ENCODE assay signal across 24 cellular contexts in genomic region chr5:109676920-109677319, GRCh38.
"Had no signal": no experiment of that assay in that cellular context is flagged by ENCODE, and none has a peak within 500 bp of the region (broad histone marks: within the 10 kb centered on the region; RNA-seq: fewer than 3 reads in every experiment).

No MANE protein-coding gene starts in this region.

- H3K27ac ChIP-seq: body of pancreas, epithelial cell of prostate, gastrocnemius medialis, prostate gland, suprapubic skin had no signal

- H3K4me3 ChIP-seq: body of pancreas, gastrocnemius medialis, lung, prostate gland, suprapubic skin had no signal

- H3K4me1 ChIP-seq: body of pancreas, gastrocnemius medialis, prostate gland, suprapubic skin had no signal

- H3K36me3 Mint-ChIP-seq: mesothelial cell of epicardium, type B pancreatic cell had no signal

- DNase-seq: activated B cell treated with CpG ODN at 0.5 μM for 24 hours; activated CD4-positive, alpha-beta T cell treated with anti-CD3 and anti-CD28 coated beads, Interleukin-2, amount 10 ng/mL, durations not matched to agents 7 days and 5 days; activated CD8-positive, alpha-beta memory T cell treated with anti-CD3 and anti-CD28 coated beads, Interleukin-2, amount 50 U/mL, for 48 hours; activated gamma-delta T cell; activated T-cell treated with anti-CD3 and anti-CD28 coated beads, Interleukin-2, amount 50 U/mL, for 72 hours; amniotic stem cell; body of pancreas; central memory CD4-positive, alpha-beta T cell; cortex of kidney; gastrocnemius medialis; left cardiac atrium; nephron progenitor cell; occipital lobe; right cardiac atrium; small intestine; T-helper 2 cell had no signal

- H3K9me3 ChIP-seq: body of pancreas, gastrocnemius medialis, prostate gland, suprapubic skin had no signal

- ATAC-seq: activated T-cell treated with anti-CD3 and anti-CD28 coated beads, Interleukin-2, amount 50 U/mL, for 72 hours; body of pancreas; gastrocnemius medialis; right cardiac atrium had no signal

- H3K27me3 Mint-ChIP-seq: type B pancreatic cell had no signal

- H3K27me3 ChIP-seq: body of pancreas, gastrocnemius medialis, suprapubic skin had no signal

- H3K4me3 Mint-ChIP-seq: activated B cell treated with CpG ODN at 0.5 μM for 24 hours; activated CD4-positive, alpha-beta T cell treated with anti-CD3 and anti-CD28 coated beads, Interleukin-2, amount 10 ng/mL, durations not matched to agents 7 days and 5 days; activated naive CD8-positive, alpha-beta T cell; activated T-cell treated with anti-CD3 and anti-CD28 coated beads, Interleukin-2, amount 50 U/mL, for 72 hours; mesothelial cell of epicardium; nephron progenitor cell; stimulated activated naive CD8-positive, alpha-beta T cell treated with anti-CD3 and anti-CD28 coated beads, Interleukin-15, Interleukin-2, amounts not matched to agents 100 ng/mL and 50 ng/mL, for 24 hours; type B pancreatic cell had no signal

- H3K4me1 Mint-ChIP-seq: activated B cell treated with CpG ODN at 0.5 μM for 24 hours; activated CD4-positive, alpha-beta T cell treated with anti-CD3 and anti-CD28 coated beads, Interleukin-2, amount 10 ng/mL, durations not matched to agents 7 days and 5 days had no signal

- H3K9me3 Mint-ChIP-seq: activated B cell treated with CpG ODN at 0.5 μM for 24 hours; activated CD4-positive, alpha-beta T cell treated with anti-CD3 and anti-CD28 coated beads, Interleukin-2, amount 10 ng/mL, durations not matched to agents 7 days and 5 days; activated T-cell treated with anti-CD3 and anti-CD28 coated beads, Interleukin-2, amount 50 U/mL, for 72 hours; mesothelial cell of epicardium; nephron progenitor cell; stimulated activated naive CD8-positive, alpha-beta T cell treated with anti-CD3 and anti-CD28 coated beads, Interleukin-15, Interleukin-2, amounts not matched to agents 100 ng/mL and 50 ng/mL, for 24 hours; type B pancreatic cell had no signal

- H3K27ac Mint-ChIP-seq: activated B cell treated with CpG ODN at 0.5 μM for 24 hours; activated CD4-positive, alpha-beta T cell treated with anti-CD3 and anti-CD28 coated beads, Interleukin-2, amount 10 ng/mL, durations not matched to agents 7 days and 5 days; activated naive CD8-positive, alpha-beta T cell; activated T-cell treated with anti-CD3 and anti-CD28 coated beads, Interleukin-2, amount 50 U/mL, for 72 hours; mesothelial cell of epicardium; nephron progenitor cell; stimulated activated naive CD8-positive, alpha-beta T cell treated with anti-CD3 and anti-CD28 coated beads, Interleukin-15, Interleukin-2, amounts not matched to agents 100 ng/mL and 50 ng/mL, for 24 hours; type B pancreatic cell had no signal

- H3K36me3 ChIP-seq: gastrocnemius medialis, prostate gland, suprapubic skin had no signal
